Comparison of ENCODE assay signal across 27 cellular contexts in the genomic region with DNA sequence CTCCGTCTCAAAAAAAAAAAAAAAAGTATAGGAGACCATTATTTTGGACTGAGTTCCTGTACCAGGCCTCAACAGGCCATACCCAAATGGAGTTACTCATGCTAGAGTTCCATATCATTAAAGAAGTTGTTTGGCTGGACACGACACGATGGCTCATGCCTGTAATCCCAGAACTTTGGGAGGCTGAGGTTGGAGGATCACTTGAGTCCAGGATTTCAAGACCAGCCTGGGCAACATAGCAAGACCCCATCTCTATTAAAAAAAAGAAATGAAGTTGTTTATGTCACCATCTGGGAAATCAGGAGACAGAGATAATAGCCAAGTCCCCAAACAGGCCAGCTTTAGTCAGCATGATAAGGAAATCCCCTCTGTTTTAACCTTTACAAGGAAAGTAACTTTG. TPM values are rescaled to one million over a fixed set of nuclear protein-coding genes. Genes with fewer than 3 reads are reported as not detected.
"Had no signal": no experiment of that assay in that cellular context is flagged by ENCODE, and none has a peak within 500 bp of the region (broad histone marks: within the 10 kb centered on the region; RNA-seq: fewer than 3 reads in every experiment).

No MANE protein-coding gene starts in this region.

- DNase-seq: activated CD4-positive, alpha-beta memory T cell treated with anti-CD3 and anti-CD28 coated beads, Interleukin-2, amount 10 ng/mL, durations not matched to agents 7 days and 5 days; activated CD4-positive, alpha-beta T cell treated with anti-CD3 and anti-CD28 coated beads for 1 hour; activated CD4-positive, alpha-beta T cell treated with anti-CD3 and anti-CD28 coated beads for 4 hours; activated CD4-positive, alpha-beta T cell treated with anti-CD3 and anti-CD28 coated beads, Interleukin-2, amount 10 ng/mL, durations not matched to agents 7 days and 5 days; activated CD4-positive, alpha-beta T cell treated with anti-CD3 and anti-CD28 coated beads, Interleukin-2, amount 50 U/mL, for 4 hours; activated CD8-positive, alpha-beta memory T cell treated with anti-CD3 and anti-CD28 coated beads, Interleukin-2, amount 50 U/mL, for 4 hours; activated effector memory CD4-positive, alpha-beta T cell treated with anti-CD3 and anti-CD28 coated beads, Interleukin-2, amount 50 U/mL, for 16 hours; activated naive CD4-positive, alpha-beta T cell treated with anti-CD3 and anti-CD28 coated beads for 36 hours; activated naive CD8-positive, alpha-beta T cell treated with anti-CD3 and anti-CD28 coated beads, Interleukin-2, amount 10 ng/mL, durations not matched to agents 7 days and 5 days; activated T-cell treated with anti-CD3 and anti-CD28 coated beads, Interleukin-2, amount 50 U/mL, for 1 hour; amniotic stem cell; anterior cingulate cortex; brain microvascular endothelial cell; caudate nucleus; cortex of kidney; dermis blood vessel endothelial cell; effector CD4-positive, alpha-beta T cell; effector memory CD8-positive, alpha-beta T cell; erythroblast; foreskin melanocyte; T-helper 2 cell had no signal

- H3K27me3 ChIP-seq: brain microvascular endothelial cell, esophagus muscularis mucosa, gastroesophageal sphincter had no signal

- ATAC-seq: effector memory CD8-positive, alpha-beta T cell; gastroesophageal sphincter had no signal

- H3K9me3 Mint-ChIP-seq: activated CD4-positive, alpha-beta memory T cell treated with anti-CD3 and anti-CD28 coated beads, Interleukin-2, amount 10 ng/mL, durations not matched to agents 7 days and 5 days; activated CD4-positive, alpha-beta T cell treated with anti-CD3 and anti-CD28 coated beads, Interleukin-2, amount 10 ng/mL, durations not matched to agents 7 days and 5 days; activated naive CD4-positive, alpha-beta T cell treated with anti-CD3 and anti-CD28 coated beads for 36 hours; activated naive CD4-positive, alpha-beta T cell treated with anti-CD3 and anti-CD28 coated beads, Interleukin-2, amount 50 U/mL, for 24 hours; activated naive CD8-positive, alpha-beta T cell treated with anti-CD3 and anti-CD28 coated beads, Interleukin-2, amount 10 ng/mL, durations not matched to agents 7 days and 5 days; activated T-helper 1 cell treated with anti-CD3 and anti-CD28 coated beads, Interleukin-12 subunit alpha, Interleukin-12 subunit beta, Interleukin-2, Interleukin-4 antibody, amounts not matched to agents 30 ng/mL and 10 ng/mL and 1 ng/mL, durations not matched to agents 14 hours and 24 hours and 36 hours; activated T-helper 2 cell treated with anti-CD3 and anti-CD28 coated beads, Interferon-gamma antibody, Interleukin-2, Interleukin-4, amounts not matched to agents 10 μg/mL and 5 μg/mL and 100 μg/mL, durations not matched to agents 14 hours and 24 hours and 36 hours; effector memory CD8-positive, alpha-beta T cell had no signal

- H3K4me1 Mint-ChIP-seq: activated naive CD4-positive, alpha-beta T cell treated with anti-CD3 and anti-CD28 coated beads, Interleukin-2, amount 50 U/mL, for 24 hours had no signal

- H3K27ac ChIP-seq: brain microvascular endothelial cell, esophagus muscularis mucosa, gastroesophageal sphincter had no signal

- H3K9me3 ChIP-seq: esophagus muscularis mucosa, gastroesophageal sphincter had no signal

- H3K27ac Mint-ChIP-seq: activated CD4-positive, alpha-beta memory T cell treated with anti-CD3 and anti-CD28 coated beads, Interleukin-2, amount 10 ng/mL, durations not matched to agents 7 days and 5 days; activated CD4-positive, alpha-beta T cell treated with anti-CD3 and anti-CD28 coated beads, Interleukin-2, amount 10 ng/mL, durations not matched to agents 7 days and 5 days; activated naive CD4-positive, alpha-beta T cell treated with anti-CD3 and anti-CD28 coated beads for 36 hours; activated naive CD4-positive, alpha-beta T cell treated with anti-CD3 and anti-CD28 coated beads, Interleukin-2, amount 50 U/mL, for 24 hours; activated naive CD8-positive, alpha-beta T cell treated with anti-CD3 and anti-CD28 coated beads, Interleukin-2, amount 10 ng/mL, durations not matched to agents 7 days and 5 days; activated T-helper 1 cell treated with anti-CD3 and anti-CD28 coated beads, Interleukin-12 subunit alpha, Interleukin-12 subunit beta, Interleukin-2, Interleukin-4 antibody, amounts not matched to agents 30 ng/mL and 10 ng/mL and 1 ng/mL, durations not matched to agents 14 hours and 24 hours and 36 hours; activated T-helper 2 cell treated with anti-CD3 and anti-CD28 coated beads, Interferon-gamma antibody, Interleukin-2, Interleukin-4, amounts not matched to agents 10 μg/mL and 5 μg/mL and 100 μg/mL, durations not matched to agents 14 hours and 24 hours and 36 hours; effector memory CD8-positive, alpha-beta T cell had no signal

- H3K27me3 Mint-ChIP-seq: activated CD4-positive, alpha-beta memory T cell treated with anti-CD3 and anti-CD28 coated beads, Interleukin-2, amount 10 ng/mL, durations not matched to agents 7 days and 5 days; activated CD4-positive, alpha-beta T cell treated with anti-CD3 and anti-CD28 coated beads, Interleukin-2, amount 10 ng/mL, durations not matched to agents 7 days and 5 days; activated naive CD4-positive, alpha-beta T cell treated with anti-CD3 and anti-CD28 coated beads, Interleukin-2, amount 50 U/mL, for 24 hours; activated naive CD8-positive, alpha-beta T cell treated with anti-CD3 and anti-CD28 coated beads, Interleukin-2, amount 10 ng/mL, durations not matched to agents 7 days and 5 days; effector memory CD8-positive, alpha-beta T cell had no signal

- H3K4me3 ChIP-seq: esophagus muscularis mucosa, gastroesophageal sphincter had no signal

- H3K4me3 Mint-ChIP-seq: activated CD4-positive, alpha-beta memory T cell treated with anti-CD3 and anti-CD28 coated beads, Interleukin-2, amount 10 ng/mL, durations not matched to agents 7 days and 5 days; activated CD4-positive, alpha-beta T cell treated with anti-CD3 and anti-CD28 coated beads, Interleukin-2, amount 10 ng/mL, durations not matched to agents 7 days and 5 days; activated naive CD4-positive, alpha-beta T cell treated with anti-CD3 and anti-CD28 coated beads for 36 hours; activated naive CD4-positive, alpha-beta T cell treated with anti-CD3 and anti-CD28 coated beads, Interleukin-2, amount 50 U/mL, for 24 hours; activated naive CD8-positive, alpha-beta T cell treated with anti-CD3 and anti-CD28 coated beads, Interleukin-2, amount 10 ng/mL, durations not matched to agents 7 days and 5 days; activated T-helper 1 cell treated with anti-CD3 and anti-CD28 coated beads, Interleukin-12 subunit alpha, Interleukin-12 subunit beta, Interleukin-2, Interleukin-4 antibody, amounts not matched to agents 30 ng/mL and 10 ng/mL and 1 ng/mL, durations not matched to agents 14 hours and 24 hours and 36 hours; effector memory CD8-positive, alpha-beta T cell had no signal

RNA-seq across cellular contexts. Expression of a gene that starts 58.7 kb away (rescaled TPM):
- total RNA-seq: glomerular endothelial cell had no signal
